1 cellular context compared by ENCODE assay signal in the genomic region with DNA sequence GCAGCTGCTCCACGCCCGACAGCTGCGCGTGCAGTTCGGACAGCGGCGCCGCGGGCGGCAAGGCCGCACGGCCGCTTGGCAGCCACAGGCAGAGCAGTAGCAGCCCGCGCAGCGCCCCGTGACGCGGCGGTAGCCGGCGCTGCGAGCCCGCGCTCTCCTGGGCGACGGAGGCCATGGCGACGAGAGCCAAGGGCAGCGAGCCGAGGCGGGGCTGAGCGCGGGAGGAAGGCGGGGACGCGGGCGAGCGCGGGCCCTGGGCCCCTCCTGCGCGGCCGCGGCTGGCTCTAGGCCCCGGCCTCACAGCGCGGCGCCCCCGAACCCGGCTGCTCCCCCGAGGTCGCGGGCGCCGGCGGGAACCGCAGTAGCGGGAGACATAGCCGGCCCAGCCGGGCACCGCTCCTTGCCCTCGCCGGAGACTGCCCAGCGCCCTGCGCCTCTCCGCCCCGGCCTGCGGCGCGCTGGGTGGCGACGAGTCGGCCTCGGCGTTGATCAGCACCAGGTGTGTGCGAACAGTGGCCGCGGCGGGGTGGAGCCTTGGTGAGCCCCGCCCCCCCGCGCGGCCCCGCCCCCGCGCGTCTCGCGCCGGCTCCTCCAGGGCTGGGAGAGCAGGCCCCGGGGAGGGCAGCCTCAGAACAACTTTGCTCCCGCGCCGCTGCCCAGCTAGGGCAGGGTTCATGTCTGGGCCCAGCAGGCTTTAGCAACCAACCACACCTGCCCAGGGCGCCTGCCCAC.
TF ChIP-seq lines count a peak whose summit lies in the region.

A gene with protein sequence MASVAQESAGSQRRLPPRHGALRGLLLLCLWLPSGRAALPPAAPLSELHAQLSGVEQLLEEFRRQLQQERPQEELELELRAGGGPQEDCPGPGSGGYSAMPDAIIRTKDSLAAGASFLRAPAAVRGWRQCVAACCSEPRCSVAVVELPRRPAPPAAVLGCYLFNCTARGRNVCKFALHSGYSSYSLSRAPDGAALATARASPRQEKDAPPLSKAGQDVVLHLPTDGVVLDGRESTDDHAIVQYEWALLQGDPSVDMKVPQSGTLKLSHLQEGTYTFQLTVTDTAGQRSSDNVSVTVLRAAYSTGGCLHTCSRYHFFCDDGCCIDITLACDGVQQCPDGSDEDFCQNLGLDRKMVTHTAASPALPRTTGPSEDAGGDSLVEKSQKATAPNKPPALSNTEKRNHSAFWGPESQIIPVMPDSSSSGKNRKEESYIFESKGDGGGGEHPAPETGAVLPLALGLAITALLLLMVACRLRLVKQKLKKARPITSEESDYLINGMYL (minus strand): TSS at position 514 of the 732 bp plus-strand sequence. CDS start 339 bp downstream, at position 175.

TF ChIP-seq in HepG2, 621 proteins besides CTCF, POLR2A, EP300 and RAD21 (continued from another document and continues in another):
- TF ChIP-seq MAFK (conservative IDR thresholded peaks at IDR 0.05 in 1 of 2, IDR thresholded peaks at IDR 0.05 in 1 of 2; ENCODE audit: low read length in 2 of 2), result no peak
- no peak for TF ChIP-seq JARID2 (CRISPR knock-in tag; IDR thresholded peaks at IDR 0.05; ENCODE audit: insufficient replicate concordance)
- TF ChIP-seq CEBPB (IDR thresholded peaks at IDR 0.05; ENCODE audit: borderline replicate concordance, low read depth, low read length), result no peak
- 0 out of 2 replicates have a peak, but pooled peaks have one; percentile 60 for TF ChIP-seq ZBTB42 (CRISPR knock-in tag; IDR thresholded peaks at IDR 0.05)
- no peak for TF ChIP-seq ZNF720 (CRISPR knock-in tag; IDR thresholded peaks at IDR 0.05)
- no peak for TF ChIP-seq SRSF4 (IDR thresholded peaks at IDR 0.05; ENCODE audit: low read depth, low read length, poor library complexity, severe bottlenecking)
- no peak for TF ChIP-seq ZNF256 (CRISPR knock-in tag; conservative IDR thresholded peaks at IDR 0.05)
- no peak for TF ChIP-seq ZNF10 (CRISPR knock-in tag; IDR thresholded peaks at IDR 0.05; ENCODE audit: borderline replicate concordance, low read depth)
- TF ChIP-seq ZNF816 (CRISPR knock-in tag; IDR thresholded peaks at IDR 0.05; ENCODE audit: borderline replicate concordance), result 0 out of 2 replicates have a peak, but pooled peaks have one; percentile 26
- peak; percentile 26 for TF ChIP-seq ZNF331 (CRISPR knock-in tag; IDR thresholded peaks at IDR 0.05)
- TF ChIP-seq, protein P1, sequence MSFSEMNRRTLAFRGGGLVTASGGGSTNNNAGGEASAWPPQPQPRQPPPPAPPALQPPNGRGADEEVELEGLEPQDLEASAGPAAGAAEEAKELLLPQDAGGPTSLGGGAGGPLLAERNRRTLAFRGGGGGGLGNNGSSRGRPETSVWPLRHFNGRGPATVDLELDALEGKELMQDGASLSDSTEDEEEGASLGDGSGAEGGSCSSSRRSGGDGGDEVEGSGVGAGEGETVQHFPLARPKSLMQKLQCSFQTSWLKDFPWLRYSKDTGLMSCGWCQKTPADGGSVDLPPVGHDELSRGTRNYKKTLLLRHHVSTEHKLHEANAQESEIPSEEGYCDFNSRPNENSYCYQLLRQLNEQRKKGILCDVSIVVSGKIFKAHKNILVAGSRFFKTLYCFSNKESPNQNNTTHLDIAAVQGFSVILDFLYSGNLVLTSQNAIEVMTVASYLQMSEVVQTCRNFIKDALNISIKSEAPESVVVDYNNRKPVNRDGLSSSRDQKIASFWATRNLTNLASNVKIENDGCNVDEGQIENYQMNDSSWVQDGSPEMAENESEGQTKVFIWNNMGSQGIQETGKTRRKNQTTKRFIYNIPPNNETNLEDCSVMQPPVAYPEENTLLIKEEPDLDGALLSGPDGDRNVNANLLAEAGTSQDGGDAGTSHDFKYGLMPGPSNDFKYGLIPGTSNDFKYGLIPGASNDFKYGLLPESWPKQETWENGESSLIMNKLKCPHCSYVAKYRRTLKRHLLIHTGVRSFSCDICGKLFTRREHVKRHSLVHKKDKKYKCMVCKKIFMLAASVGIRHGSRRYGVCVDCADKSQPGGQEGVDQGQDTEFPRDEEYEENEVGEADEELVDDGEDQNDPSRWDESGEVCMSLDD (CRISPR knock-in tag; IDR thresholded peaks at IDR 0.05; ENCODE audit: borderline replicate concordance), result no peak
- TF ChIP-seq NKX3-1 (CRISPR knock-in tag; IDR thresholded peaks at IDR 0.05), result no peak
- TF ChIP-seq, protein P2, sequence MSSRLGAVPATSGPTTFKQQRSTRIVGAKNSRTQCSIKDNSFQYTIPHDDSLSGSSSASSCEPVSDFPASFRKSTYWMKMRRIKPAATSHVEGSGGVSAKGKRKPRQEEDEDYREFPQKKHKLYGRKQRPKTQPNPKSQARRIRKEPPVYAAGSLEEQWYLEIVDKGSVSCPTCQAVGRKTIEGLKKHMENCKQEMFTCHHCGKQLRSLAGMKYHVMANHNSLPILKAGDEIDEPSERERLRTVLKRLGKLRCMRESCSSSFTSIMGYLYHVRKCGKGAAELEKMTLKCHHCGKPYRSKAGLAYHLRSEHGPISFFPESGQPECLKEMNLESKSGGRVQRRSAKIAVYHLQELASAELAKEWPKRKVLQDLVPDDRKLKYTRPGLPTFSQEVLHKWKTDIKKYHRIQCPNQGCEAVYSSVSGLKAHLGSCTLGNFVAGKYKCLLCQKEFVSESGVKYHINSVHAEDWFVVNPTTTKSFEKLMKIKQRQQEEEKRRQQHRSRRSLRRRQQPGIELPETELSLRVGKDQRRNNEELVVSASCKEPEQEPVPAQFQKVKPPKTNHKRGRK (CRISPR knock-in tag; IDR thresholded peaks at IDR 0.05), result no peak
- no peak for TF ChIP-seq NFATC3 (CRISPR knock-in tag; IDR thresholded peaks at IDR 0.05)
- TF ChIP-seq, protein P3, sequence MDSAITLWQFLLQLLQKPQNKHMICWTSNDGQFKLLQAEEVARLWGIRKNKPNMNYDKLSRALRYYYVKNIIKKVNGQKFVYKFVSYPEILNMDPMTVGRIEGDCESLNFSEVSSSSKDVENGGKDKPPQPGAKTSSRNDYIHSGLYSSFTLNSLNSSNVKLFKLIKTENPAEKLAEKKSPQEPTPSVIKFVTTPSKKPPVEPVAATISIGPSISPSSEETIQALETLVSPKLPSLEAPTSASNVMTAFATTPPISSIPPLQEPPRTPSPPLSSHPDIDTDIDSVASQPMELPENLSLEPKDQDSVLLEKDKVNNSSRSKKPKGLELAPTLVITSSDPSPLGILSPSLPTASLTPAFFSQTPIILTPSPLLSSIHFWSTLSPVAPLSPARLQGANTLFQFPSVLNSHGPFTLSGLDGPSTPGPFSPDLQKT (CRISPR knock-in tag; IDR thresholded peaks at IDR 0.05; ENCODE audit: borderline replicate concordance), result peak; percentile 6; the same call in 1 of the 2 replicates
- TF ChIP-seq, protein P4, sequence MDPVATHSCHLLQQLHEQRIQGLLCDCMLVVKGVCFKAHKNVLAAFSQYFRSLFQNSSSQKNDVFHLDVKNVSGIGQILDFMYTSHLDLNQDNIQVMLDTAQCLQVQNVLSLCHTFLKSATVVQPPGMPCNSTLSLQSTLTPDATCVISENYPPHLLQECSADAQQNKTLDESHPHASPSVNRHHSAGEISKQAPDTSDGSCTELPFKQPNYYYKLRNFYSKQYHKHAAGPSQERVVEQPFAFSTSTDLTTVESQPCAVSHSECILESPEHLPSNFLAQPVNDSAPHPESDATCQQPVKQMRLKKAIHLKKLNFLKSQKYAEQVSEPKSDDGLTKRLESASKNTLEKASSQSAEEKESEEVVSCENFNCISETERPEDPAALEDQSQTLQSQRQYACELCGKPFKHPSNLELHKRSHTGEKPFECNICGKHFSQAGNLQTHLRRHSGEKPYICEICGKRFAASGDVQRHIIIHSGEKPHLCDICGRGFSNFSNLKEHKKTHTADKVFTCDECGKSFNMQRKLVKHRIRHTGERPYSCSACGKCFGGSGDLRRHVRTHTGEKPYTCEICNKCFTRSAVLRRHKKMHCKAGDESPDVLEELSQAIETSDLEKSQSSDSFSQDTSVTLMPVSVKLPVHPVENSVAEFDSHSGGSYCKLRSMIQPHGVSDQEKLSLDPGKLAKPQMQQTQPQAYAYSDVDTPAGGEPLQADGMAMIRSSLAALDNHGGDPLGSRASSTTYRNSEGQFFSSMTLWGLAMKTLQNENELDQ (CRISPR knock-in tag; IDR thresholded peaks at IDR 0.05; ENCODE audit: borderline replicate concordance), result no peak
- TF ChIP-seq, protein P5, sequence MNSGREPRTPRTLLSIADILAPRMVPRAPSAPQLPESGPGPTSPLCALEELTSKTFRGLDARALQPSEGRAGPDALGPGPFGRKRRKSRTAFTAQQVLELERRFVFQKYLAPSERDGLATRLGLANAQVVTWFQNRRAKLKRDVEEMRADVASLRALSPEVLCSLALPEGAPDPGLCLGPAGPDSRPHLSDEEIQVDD (CRISPR knock-in tag; IDR thresholded peaks at IDR 0.05; ENCODE audit: borderline replicate concordance), result peak; percentile 27; the same call in 1 of the 2 replicates
- peak; percentile 44; the same call in 1 of the 2 replicates for TF ChIP-seq ZNF292 (CRISPR knock-in tag; IDR thresholded peaks at IDR 0.05; ENCODE audit: borderline replicate concordance, low read depth)
- TF ChIP-seq FOXA3 (CRISPR knock-in tag; IDR thresholded peaks at IDR 0.05), result no peak; the same call in none of the 2 replicates
- no peak for TF ChIP-seq ZNF180 (CRISPR knock-in tag; IDR thresholded peaks at IDR 0.05; ENCODE audit: borderline replicate concordance, low read depth)
- TF ChIP-seq, protein P6, sequence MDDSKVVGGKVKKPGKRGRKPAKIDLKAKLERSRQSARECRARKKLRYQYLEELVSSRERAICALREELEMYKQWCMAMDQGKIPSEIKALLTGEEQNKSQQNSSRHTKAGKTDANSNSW (CRISPR knock-in tag; IDR thresholded peaks at IDR 0.05; ENCODE audit: borderline replicate concordance), result no peak
- TF ChIP-seq ZNF709 (CRISPR knock-in tag; IDR thresholded peaks at IDR 0.05), result peak; percentile 70
- TF ChIP-seq YY1 (IDR thresholded peaks at IDR 0.05; ENCODE audit: insufficient read depth, insufficient replicate concordance, low read depth, low read length), result peak; percentile 80
- peak; percentile 83 for TF ChIP-seq ZIK1 (CRISPR knock-in tag; IDR thresholded peaks at IDR 0.05; ENCODE audit: borderline replicate concordance, low read depth)
- no peak for TF ChIP-seq NFIB (CRISPR knock-in tag; IDR thresholded peaks at IDR 0.05; ENCODE audit: borderline replicate concordance)
- TF ChIP-seq TBP (CRISPR knock-in tag; IDR thresholded peaks at IDR 0.05), result no peak
- TF ChIP-seq ARNT2 (CRISPR knock-in tag; IDR thresholded peaks at IDR 0.05; ENCODE audit: low read depth), result no peak; the same call in 1 of the 2 replicates
- TF ChIP-seq ZNF616 (CRISPR knock-in tag; IDR thresholded peaks at IDR 0.05; ENCODE audit: low read depth), result peak; percentile 40; the same call in 1 of the 2 replicates
- TF ChIP-seq RELA (CRISPR knock-in tag; IDR thresholded peaks at IDR 0.05), result peak; percentile 51; the same call in 1 of the 2 replicates
- no peak for TF ChIP-seq DNMT3B (CRISPR knock-in tag; conservative IDR thresholded peaks at IDR 0.05)
- TF ChIP-seq SPEN (CRISPR knock-in tag; IDR thresholded peaks at IDR 0.05; ENCODE audit: low read depth), result peak; percentile 86
- TF ChIP-seq, protein P7, sequence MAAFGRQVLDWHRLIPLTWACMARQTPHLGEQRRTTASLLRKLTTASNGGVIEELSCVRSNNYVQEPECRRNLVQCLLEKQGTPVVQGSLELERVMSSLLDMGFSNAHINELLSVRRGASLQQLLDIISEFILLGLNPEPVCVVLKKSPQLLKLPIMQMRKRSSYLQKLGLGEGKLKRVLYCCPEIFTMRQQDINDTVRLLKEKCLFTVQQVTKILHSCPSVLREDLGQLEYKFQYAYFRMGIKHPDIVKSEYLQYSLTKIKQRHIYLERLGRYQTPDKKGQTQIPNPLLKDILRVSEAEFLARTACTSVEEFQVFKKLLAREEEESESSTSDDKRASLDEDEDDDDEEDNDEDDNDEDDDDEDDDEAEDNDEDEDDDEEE (CRISPR knock-in tag; IDR thresholded peaks at IDR 0.05), result peak; percentile 65; the same call in 1 of the 2 replicates
- peak; percentile 79; the same call in 1 of the 2 replicates for TF ChIP-seq TSC22D2 (CRISPR knock-in tag; IDR thresholded peaks at IDR 0.05; ENCODE audit: borderline replicate concordance)
- peak; percentile 47; the same call in 1 of the 2 replicates for TF ChIP-seq KMT2A (CRISPR knock-in tag; IDR thresholded peaks at IDR 0.05)
- TF ChIP-seq FOXC1 (CRISPR knock-in tag; IDR thresholded peaks at IDR 0.05; ENCODE audit: borderline replicate concordance), result no peak; the same call in 1 of the 2 replicates
- peak; percentile 83; the same call in 1 of the 2 replicates for TF ChIP-seq BORCS8-MEF2B (CRISPR knock-in tag; IDR thresholded peaks at IDR 0.05)
- no peak for TF ChIP-seq ZNF33A (CRISPR knock-in tag; IDR thresholded peaks at IDR 0.05; ENCODE audit: borderline replicate concordance)
- TF ChIP-seq PCBP2 (optimal IDR thresholded peaks at IDR 0.05; ENCODE audit: low read depth, low read length, poor library complexity, severe bottlenecking), result no peak
- TF ChIP-seq GTF2F1 (IDR thresholded peaks at IDR 0.05; ENCODE audit: low read length), result no peak
- peak; percentile 94; the same call in 1 of the 2 replicates for TF ChIP-seq FLYWCH1 (CRISPR knock-in tag; IDR thresholded peaks at IDR 0.05)
- TF ChIP-seq, protein P8, sequence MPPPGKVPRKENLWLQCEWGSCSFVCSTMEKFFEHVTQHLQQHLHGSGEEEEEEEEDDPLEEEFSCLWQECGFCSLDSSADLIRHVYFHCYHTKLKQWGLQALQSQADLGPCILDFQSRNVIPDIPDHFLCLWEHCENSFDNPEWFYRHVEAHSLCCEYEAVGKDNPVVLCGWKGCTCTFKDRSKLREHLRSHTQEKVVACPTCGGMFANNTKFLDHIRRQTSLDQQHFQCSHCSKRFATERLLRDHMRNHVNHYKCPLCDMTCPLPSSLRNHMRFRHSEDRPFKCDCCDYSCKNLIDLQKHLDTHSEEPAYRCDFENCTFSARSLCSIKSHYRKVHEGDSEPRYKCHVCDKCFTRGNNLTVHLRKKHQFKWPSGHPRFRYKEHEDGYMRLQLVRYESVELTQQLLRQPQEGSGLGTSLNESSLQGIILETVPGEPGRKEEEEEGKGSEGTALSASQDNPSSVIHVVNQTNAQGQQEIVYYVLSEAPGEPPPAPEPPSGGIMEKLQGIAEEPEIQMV (CRISPR knock-in tag; IDR thresholded peaks at IDR 0.05; ENCODE audit: low read depth), result no peak
- no peak for TF ChIP-seq SCMH1 (CRISPR knock-in tag; IDR thresholded peaks at IDR 0.05; ENCODE audit: borderline replicate concordance)
- no peak for TF ChIP-seq ZSCAN22 (CRISPR knock-in tag; IDR thresholded peaks at IDR 0.05)
- TF ChIP-seq RARA (CRISPR knock-in tag; IDR thresholded peaks at IDR 0.05), result peak; percentile 48; the same call in 1 of the 2 replicates
- no peak; the same call in 1 of the 2 replicates for TF ChIP-seq STAG1 (CRISPR knock-in tag; IDR thresholded peaks at IDR 0.05)
- TF ChIP-seq ZNF33B (CRISPR knock-in tag; IDR thresholded peaks at IDR 0.05), result no peak
- TF ChIP-seq, protein P9, sequence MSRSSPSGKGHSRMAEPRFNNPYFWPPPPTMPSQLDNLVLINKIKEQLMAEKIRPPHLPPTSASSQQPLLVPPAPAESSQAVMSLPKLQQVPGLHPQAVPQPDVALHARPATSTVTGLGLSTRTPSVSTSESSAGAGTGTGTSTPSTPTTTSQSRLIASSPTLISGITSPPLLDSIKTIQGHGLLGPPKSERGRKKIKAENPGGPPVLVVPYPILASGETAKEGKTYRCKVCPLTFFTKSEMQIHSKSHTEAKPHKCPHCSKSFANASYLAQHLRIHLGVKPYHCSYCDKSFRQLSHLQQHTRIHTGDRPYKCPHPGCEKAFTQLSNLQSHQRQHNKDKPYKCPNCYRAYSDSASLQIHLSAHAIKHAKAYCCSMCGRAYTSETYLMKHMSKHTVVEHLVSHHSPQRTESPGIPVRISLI (CRISPR knock-in tag; IDR thresholded peaks at IDR 0.05; ENCODE audit: borderline replicate concordance), result no peak
- TF ChIP-seq ZNF605 (CRISPR knock-in tag; IDR thresholded peaks at IDR 0.05), result peak; percentile 37; the same call in 1 of the 2 replicates
- peak; percentile 61; the same call in 1 of the 2 replicates for TF ChIP-seq RXRB (CRISPR knock-in tag; IDR thresholded peaks at IDR 0.05; ENCODE audit: borderline replicate concordance)
- peak; percentile 91 for TF ChIP-seq SP4 (CRISPR knock-in tag; IDR thresholded peaks at IDR 0.05)
- 0 out of 2 replicates have a peak, but pooled peaks have one; percentile 5 for TF ChIP-seq ZNF24 (IDR thresholded peaks at IDR 0.05)
